ENCODE assay signal across 7 cellular contexts in genomic region chr2:114922076-114922475, GRCh38.
"Had no signal": no experiment of that assay in that cellular context is flagged by ENCODE, and none has a peak within 500 bp of the region (broad histone marks: within the 10 kb centered on the region; RNA-seq: fewer than 3 reads in every experiment).

No MANE protein-coding gene starts in this region.

- H3K27ac ChIP-seq: HL-60 had no signal

- H3K27me3 Mint-ChIP-seq: IgD-negative memory B cell had no signal

- H3K4me3 ChIP-seq: K562 had no signal

- H3K4me3 Mint-ChIP-seq: IgD-negative memory B cell had no signal

- DNase-seq: IMR-90, KBM-7, KG1 had no signal

- H3K4me1 Mint-ChIP-seq: IgD-negative memory B cell had no signal

- H3K36me3 Mint-ChIP-seq: IgD-negative memory B cell had no signal

- ATAC-seq: HepG2, K562 had no signal

- H3K27ac Mint-ChIP-seq: IgD-negative memory B cell had no signal
